20 cellular contexts compared by ENCODE assay signal in genomic region chr11:14424096-14424495, GRCh38.
DNase-seq lines count a peak whose midpoint lies in the region; ATAC-seq and TF ChIP-seq lines count a peak whose summit lies in the region.
"Had no signal": no experiment of that assay in that cellular context is flagged by ENCODE, and none has a peak within 500 bp of the region (broad histone marks: within the 10 kb centered on the region; RNA-seq: fewer than 3 reads in every experiment).

No MANE protein-coding gene starts in this region.

- H3K9ac ChIP-seq in DND-41 (ENCODE audit: low read depth, low read length) (no peak overlapping the region), mesendoderm (ENCODE audit: low read length) (no peak overlapping the region)
- H3K9ac ChIP-seq: KMS-11 had no signal

- H2BK5ac ChIP-seq in mesendoderm (ENCODE audit: low read length), result no peak overlapping the region

- H3K4me1 ChIP-seq in DND-41 (ENCODE audit: insufficient read depth, low read length) (peaks cover 32% of the 10 kb centered on the region), mesendoderm (ENCODE audit: control insufficient read depth, low read depth, low read length) (peaks cover 9% of the 10 kb centered on the region)

- TF ChIP-seq CTCF in DND-41 (IDR thresholded peaks at IDR 0.05; ENCODE audit: borderline replicate concordance, extremely low read depth, low read length, poor library complexity, severe bottlenecking) (no peak), choroid plexus epithelial cell (conservative IDR thresholded peaks at IDR 0.05; ENCODE audit: low read depth, low read length) (no peak)

- H2AK5ac ChIP-seq in mesendoderm (ENCODE audit: low read length), result no peak overlapping the region

- DNase-seq in DND-41 (no peak), LHCN-M2 (ENCODE audit: low read depth) (peak; percentile 54), choroid plexus epithelial cell (ENCODE audit: low read depth) (peak; percentile 77), mesendoderm (peak; percentile 49), D341Med (ENCODE audit: low spot score) (no peak), SKM-1 (lab: John Stamatoyannopoulos, UW; ENCODE audit: unreplicated experiment) (no peak)
- DNase-seq: activated CD8-positive, alpha-beta memory T cell treated with anti-CD3 and anti-CD28 coated beads, Interleukin-2, amount 10 ng/mL, durations not matched to agents 7 days and 5 days; activated naive CD4-positive, alpha-beta T cell treated with anti-CD3 and anti-CD28 coated beads, Interleukin-2, amount 10 ng/mL, durations not matched to agents 7 days and 5 days; effector memory CD4-positive, alpha-beta T cell; glutamatergic neuron; midbrain; NCI-H1436; NCI-H446; stimulated activated naive CD4-positive, alpha-beta T cell; WERI-Rb-1 had no signal

- H3K79me2 ChIP-seq in DND-41 (ENCODE audit: insufficient read depth, low read length) (no peaks in the 10 kb centered on the region), mesendoderm (ENCODE audit: control insufficient read depth, insufficient read depth, low read length) (no peaks in the 10 kb centered on the region)

- no peak overlapping the region for H3K56ac ChIP-seq in mesendoderm (ENCODE audit: low read length)

- no peak for ATAC-seq in DND-41 (ENCODE audit: insufficient read depth, low read depth)
- ATAC-seq in GM19397 (IDR thresholded peaks at IDR 0.05; ENCODE audit: unreplicated experiment), result no peak
- no peak for ATAC-seq in GM21515 (IDR thresholded peaks at IDR 0.05; ENCODE audit: unreplicated experiment)
- ATAC-seq: activated CD8-positive, alpha-beta memory T cell treated with anti-CD3 and anti-CD28 coated beads, Interleukin-2, amount 10 ng/mL, durations not matched to agents 7 days and 5 days; GM12878 had no signal

- no peaks in the 10 kb centered on the region for H3K79me1 ChIP-seq in mesendoderm (ENCODE audit: low read length)

- H3K4me2 ChIP-seq in DND-41 (ENCODE audit: insufficient read depth, low read length) (no peak overlapping the region), mesendoderm (ENCODE audit: low read length) (no peak overlapping the region)
- H3K4me2 ChIP-seq: KMS-11 had no signal

- H3K4ac ChIP-seq in mesendoderm (ENCODE audit: low read depth, low read length), result no peak overlapping the region

- H3K9me3 ChIP-seq in DND-41 (ENCODE audit: insufficient read depth, low read length, severe bottlenecking), result no peaks in the 10 kb centered on the region
- H3K9me3 ChIP-seq: neutrophil had no signal

- H3K18ac ChIP-seq in mesendoderm (ENCODE audit: low read length), result no peak overlapping the region

- H3K36me3 ChIP-seq in DND-41 (ENCODE audit: insufficient read depth, low read length), result no peaks in the 10 kb centered on the region
- no peaks in the 10 kb centered on the region for H3K36me3 ChIP-seq in mesendoderm (ENCODE audit: control insufficient read depth, insufficient read depth, low read length)
- H3K36me3 ChIP-seq: neutrophil, WERI-Rb-1 had no signal

- no peak overlapping the region for H2AFZ ChIP-seq in DND-41 (ENCODE audit: low read depth, low read length)

- no peak overlapping the region for H2BK15ac ChIP-seq in mesendoderm (replicated peaks; ENCODE audit: low read depth)

- H3K4me3 ChIP-seq in DND-41 (ENCODE audit: low read depth in 1 of 2, low read length in 2 of 2) (no peak overlapping the region), choroid plexus epithelial cell (ENCODE audit: low read depth, low read length) (no peak overlapping the region), mesendoderm (ENCODE audit: low read length) (no peak overlapping the region)
- H3K4me3 ChIP-seq: GM12878 had no signal

- no peak overlapping the region for H2BK120ac ChIP-seq in mesendoderm (ENCODE audit: low read depth, low read length)

- H4K8ac ChIP-seq in mesendoderm (ENCODE audit: low read depth, low read length), result no peak overlapping the region

- H3K27me3 ChIP-seq in DND-41 (ENCODE audit: insufficient read depth, low read length, poor library complexity) (no peaks in the 10 kb centered on the region), mesendoderm (ENCODE audit: insufficient read depth, low read length, poor library complexity) (no peaks in the 10 kb centered on the region)

- H4K20me1 ChIP-seq in DND-41 (ENCODE audit: insufficient read depth, low read length), result no peaks in the 10 kb centered on the region

- no peak overlapping the region for H4K5ac ChIP-seq in mesendoderm (ENCODE audit: low read length)

- H3K27ac ChIP-seq in DND-41 (ENCODE audit: low read length) (peak overlapping the region; percentile 89), mesendoderm (ENCODE audit: low read depth, low read length) (no peak overlapping the region)
- H3K27ac ChIP-seq: KMS-11, neutrophil, WERI-Rb-1 had no signal

- H3K23ac ChIP-seq in mesendoderm (ENCODE audit: low read length), result no peak overlapping the region

Comparison
In these comparisons a context has a peak if more than half of its experiments do, and no peak if none do; other contexts are left out.
1. DNase-seq: peak in LHCN-M2 (single experiment), choroid plexus epithelial cell (single experiment) and mesendoderm (single experiment); none in DND-41 (single experiment), D341Med (single experiment) and SKM-1 (single experiment).